23 cellular contexts compared by ENCODE assay signal in the genomic region with DNA sequence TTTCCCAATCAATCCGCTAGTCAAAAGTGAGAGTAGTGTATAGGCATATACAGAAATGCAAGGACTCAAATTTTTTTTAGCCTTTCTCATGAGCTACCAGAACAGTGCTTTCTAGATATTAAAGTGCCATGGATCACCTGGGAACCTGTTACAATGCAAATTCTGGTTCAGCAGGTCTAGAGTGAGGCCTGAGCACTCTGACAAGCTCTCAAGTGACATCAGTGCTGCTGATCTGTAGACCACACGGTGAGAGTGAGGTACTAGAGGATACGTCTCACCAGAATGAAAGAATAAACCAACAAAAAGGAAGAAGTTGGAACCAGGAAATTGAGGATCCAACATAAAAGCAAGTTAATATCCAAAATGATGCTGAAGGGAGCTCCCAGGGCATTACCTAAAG. TPM values are rescaled to one million over a fixed set of nuclear protein-coding genes. Genes with fewer than 3 reads are reported as not detected.
"Had no signal": no experiment of that assay in that cellular context is flagged by ENCODE, and none has a peak within 500 bp of the region (broad histone marks: within the 10 kb centered on the region; RNA-seq: fewer than 3 reads in every experiment).

No MANE protein-coding gene starts in this region.

- H3K9me3 Mint-ChIP-seq: activated B cell treated with CpG ODN at 0.5 μM for 24 hours; activated T-helper 17 cell treated with anti-CD3 and anti-CD28 coated beads, Interleukin-2, amount 50 U/mL, for 72 hours; stimulated activated effector memory CD8-positive, alpha-beta T cell treated with anti-CD3 and anti-CD28 coated beads, Interleukin-12 subunit alpha, Interleukin-12 subunit beta, amount 100 ng/mL, for 72 hours had no signal

- H3K4me1 Mint-ChIP-seq: activated B cell treated with CpG ODN at 0.5 μM for 24 hours; activated naive CD8-positive, alpha-beta T cell treated with anti-CD3 and anti-CD28 coated beads for 36 hours; nephron progenitor cell had no signal

- H3K36me3 ChIP-seq: sigmoid colon had no signal

- ATAC-seq: activated T-helper 17 cell treated with anti-CD3 and anti-CD28 coated beads, Interleukin-2, amount 50 U/mL, for 72 hours; stimulated activated effector memory CD8-positive, alpha-beta T cell treated with anti-CD3 and anti-CD28 coated beads, Interleukin-12 subunit alpha, Interleukin-12 subunit beta, amount 100 ng/mL, for 72 hours had no signal

- DNase-seq: activated B cell treated with CpG ODN at 0.5 μM for 24 hours; activated CD4-positive, alpha-beta memory T cell treated with anti-CD3 and anti-CD28 coated beads for 36 hours; activated CD4-positive, alpha-beta T cell treated with anti-CD3 and anti-CD28 coated beads for 4 hours; activated naive CD4-positive, alpha-beta T cell; activated naive CD8-positive, alpha-beta T cell treated with anti-CD3 and anti-CD28 coated beads for 36 hours; amniotic stem cell; dermis blood vessel endothelial cell; effector memory CD4-positive, alpha-beta T cell; foreskin fibroblast; hypothalamus; midbrain; nephron progenitor cell; nucleus accumbens; sigmoid colon; stimulated activated CD4-positive, alpha-beta T cell treated with anti-CD3 and anti-CD28 coated beads, Interleukin-4, amount 100 ng/mL, for 24 hours; testis had no signal

- H3K9me3 ChIP-seq: testis had no signal

- H3K4me1 ChIP-seq: sigmoid colon, testis had no signal

- H3K4me3 ChIP-seq: sigmoid colon, testis had no signal

- H3K27ac ChIP-seq: sigmoid colon, testis had no signal

- H3K36me3 Mint-ChIP-seq: stimulated activated effector memory CD8-positive, alpha-beta T cell treated with anti-CD3 and anti-CD28 coated beads, Interleukin-12 subunit alpha, Interleukin-12 subunit beta, amount 100 ng/mL, for 72 hours had no signal

- H3K27me3 ChIP-seq: testis had no signal

- H3K4me3 Mint-ChIP-seq: activated B cell treated with CpG ODN at 0.5 μM for 24 hours; activated CD4-positive, alpha-beta memory T cell treated with anti-CD3 and anti-CD28 coated beads for 36 hours; activated naive CD8-positive, alpha-beta T cell treated with anti-CD3 and anti-CD28 coated beads for 36 hours; activated T-helper 17 cell treated with anti-CD3 and anti-CD28 coated beads, Interleukin-2, amount 50 U/mL, for 72 hours; nephron progenitor cell; stimulated activated effector memory CD8-positive, alpha-beta T cell treated with anti-CD3 and anti-CD28 coated beads, Interleukin-12 subunit alpha, Interleukin-12 subunit beta, amount 100 ng/mL, for 72 hours had no signal

- H3K27ac Mint-ChIP-seq: activated B cell treated with CpG ODN at 0.5 μM for 24 hours; activated CD4-positive, alpha-beta memory T cell treated with anti-CD3 and anti-CD28 coated beads for 36 hours; activated naive CD8-positive, alpha-beta T cell treated with anti-CD3 and anti-CD28 coated beads for 36 hours; activated T-helper 17 cell treated with anti-CD3 and anti-CD28 coated beads, Interleukin-2, amount 50 U/mL, for 72 hours; nephron progenitor cell; stimulated activated effector memory CD8-positive, alpha-beta T cell treated with anti-CD3 and anti-CD28 coated beads, Interleukin-12 subunit alpha, Interleukin-12 subunit beta, amount 100 ng/mL, for 72 hours had no signal

RNA-seq across cellular contexts. Expression of a gene that starts 16.0 kb away (rescaled TPM):
- total RNA-seq: activated B cell treated with CpG ODN at 0.5 μM for 24 hours; activated CD4-positive, alpha-beta memory T cell treated with anti-CD3 and anti-CD28 coated beads for 36 hours; activated naive CD8-positive, alpha-beta T cell treated with anti-CD3 and anti-CD28 coated beads for 36 hours; chondrocyte; endothelial cell of umbilical vein; lung microvascular endothelial cell; myocyte; renal cortical epithelial cell had no signal
- polyA plus RNA-seq: endothelial cell of umbilical vein had no signal

RNA-seq across cellular contexts. Expression of a gene that starts 46.1 kb away (rescaled TPM):
- total RNA-seq: activated B cell treated with CpG ODN at 0.5 μM for 24 hours; activated CD4-positive, alpha-beta memory T cell treated with anti-CD3 and anti-CD28 coated beads for 36 hours; activated naive CD8-positive, alpha-beta T cell treated with anti-CD3 and anti-CD28 coated beads for 36 hours; activated T-helper 17 cell treated with anti-CD3 and anti-CD28 coated beads, Interleukin-2, amount 50 U/mL, for 72 hours; chondrocyte; dermis blood vessel endothelial cell; endothelial cell of umbilical vein; lung microvascular endothelial cell; myocyte had no signal
- polyA plus RNA-seq: endothelial cell of umbilical vein had no signal
